Comparison of ENCODE assay signal across 9 cellular contexts in genomic region chr16:14489460-14489859, GRCh38.
DNase-seq lines count a peak whose midpoint lies in the region; TF ChIP-seq lines count a peak whose summit lies in the region.
"Had no signal": no experiment of that assay in that cellular context is flagged by ENCODE, and none has a peak within 500 bp of the region (broad histone marks: within the 10 kb centered on the region; RNA-seq: fewer than 3 reads in every experiment).

No MANE protein-coding gene starts in this region.

- H3F3A ChIP-seq in MM.1S (ENCODE audit: insufficient read depth, low read length): no peaks in the 10 kb centered on the region

- H3K4me1 Mint-ChIP-seq in CD8-positive, alpha-beta memory T cell: peaks cover 38 to 51% (median 49%) of the 10 kb centered on the region in 3 donors

- H3K9me3 ChIP-seq in MM.1S (replicated peaks; ENCODE audit: insufficient read depth, low read length) (no peaks in the 10 kb centered on the region), osteoblast (ENCODE audit: low read depth, low read length) (no peaks in the 10 kb centered on the region)
- H3K9me3 ChIP-seq in CD8-positive, alpha-beta memory T cell (ENCODE audit: low read length): no peaks in the 10 kb centered on the region

- no peaks in the 10 kb centered on the region for H3K9me2 ChIP-seq in MM.1S (replicated peaks; ENCODE audit: insufficient read depth, low read length)

- H3K4me3 ChIP-seq in MM.1S (ENCODE audit: low read length) (no peak overlapping the region), osteoblast (ENCODE audit: insufficient read depth, low read length) (no peak overlapping the region)
- no peak overlapping the region for H3K4me3 ChIP-seq in CD8-positive, alpha-beta memory T cell (ENCODE audit: low read length)

- no peak overlapping the region for H3K27ac ChIP-seq in MM.1S (ENCODE audit: low read length)
- H3K27ac ChIP-seq in osteoblast (ENCODE audit: low read depth, low read length): no peak overlapping the region
- H3K27ac ChIP-seq in CD8-positive, alpha-beta memory T cell (ENCODE audit: low read depth, low read length): no peak overlapping the region

- no peaks in the 10 kb centered on the region for H3K27me3 Mint-ChIP-seq in CD8-positive, alpha-beta memory T cell

- H4K20me1 ChIP-seq in MM.1S (ENCODE audit: insufficient read depth, low read length) (no peaks in the 10 kb centered on the region), osteoblast (ENCODE audit: insufficient read depth, low read length) (no peaks in the 10 kb centered on the region)

- H3K4me1 ChIP-seq in MM.1S (ENCODE audit: low read length): 0 out of 2 replicates have a peak, but pooled peaks cover 11% of the 10 kb centered on the region
- peaks cover 26% of the 10 kb centered on the region for H3K4me1 ChIP-seq in osteoblast (ENCODE audit: insufficient read depth, low read length)
- peaks cover 12% of the 10 kb centered on the region for H3K4me1 ChIP-seq in CD8-positive, alpha-beta memory T cell (ENCODE audit: insufficient read depth, low read length)

- H3K9me3 Mint-ChIP-seq in CD8-positive, alpha-beta memory T cell: no peaks in the 10 kb centered on the region
- H3K9me3 Mint-ChIP-seq: stimulated activated effector memory CD8-positive, alpha-beta T cell treated with anti-CD3 and anti-CD28 coated beads, Interleukin-12 subunit alpha, Interleukin-12 subunit beta, amount 100 ng/mL, for 72 hours had no signal

- H3K27me3 ChIP-seq in MM.1S (replicated peaks; ENCODE audit: insufficient read depth, low read length) (no peaks in the 10 kb centered on the region), osteoblast (ENCODE audit: insufficient read depth, low read length) (no peaks in the 10 kb centered on the region)
- no peaks in the 10 kb centered on the region for H3K27me3 ChIP-seq in CD8-positive, alpha-beta memory T cell (ENCODE audit: insufficient read depth, low read length, poor library complexity, severe bottlenecking)

- H3K4me3 Mint-ChIP-seq in CD8-positive, alpha-beta memory T cell: no peak overlapping the region
- H3K4me3 Mint-ChIP-seq: stimulated activated effector memory CD8-positive, alpha-beta T cell treated with anti-CD3 and anti-CD28 coated beads, Interleukin-12 subunit alpha, Interleukin-12 subunit beta, amount 100 ng/mL, for 72 hours had no signal

- TF ChIP-seq CTCF in GM12874 (IDR thresholded peaks at IDR 0.05; ENCODE audit: insufficient read depth, low read depth, low read length): peak; percentile 30; the same call in 1 of the 2 replicates
- TF ChIP-seq CTCF in MM.1S (IDR thresholded peaks at IDR 0.05; ENCODE audit: low read length): 0 out of 2 replicates have a peak, but pooled peaks have one; percentile 10
- peak; percentile 37 for TF ChIP-seq CTCF in osteoblast (IDR thresholded peaks at IDR 0.05; ENCODE audit: extremely low read depth, low read depth, low read length)

- peak overlapping the region in 1 of 8 donors; percentile 55 for H3K27ac Mint-ChIP-seq in CD8-positive, alpha-beta memory T cell
- H3K27ac Mint-ChIP-seq: stimulated activated effector memory CD8-positive, alpha-beta T cell treated with anti-CD3 and anti-CD28 coated beads, Interleukin-12 subunit alpha, Interleukin-12 subunit beta, amount 100 ng/mL, for 72 hours had no signal

- H3K36me3 ChIP-seq in MM.1S (replicated peaks; ENCODE audit: insufficient read depth, low read length): no peaks in the 10 kb centered on the region
- H3K36me3 ChIP-seq in osteoblast (ENCODE audit: insufficient read depth, low read length): no peaks in the 10 kb centered on the region
- no peaks in the 10 kb centered on the region for H3K36me3 ChIP-seq in CD8-positive, alpha-beta memory T cell (ENCODE audit: insufficient read depth, low read length)

- no peak overlapping the region for H3K9ac ChIP-seq in MM.1S (ENCODE audit: low read length)

- CTCF ChIA-PET in CD8-positive, alpha-beta memory T cell (lab: Charles Lee): interaction anchor here (0.6 to 0.7 kb wide), 2 partner anchors 30 to 39 kb away, joined by 3 read pairs; no protein-coding TSS in a partner anchor

- H3K4me2 ChIP-seq in MM.1S (ENCODE audit: low read depth, low read length) (no peak overlapping the region), osteoblast (ENCODE audit: insufficient read depth, low read length) (no peak overlapping the region)

- POLR2A ChIA-PET in CD8-positive, alpha-beta memory T cell (lab: Charles Lee): no interaction called here

- DNase-seq in MM.1S: no peak
- DNase-seq in cerebellar cortex (ENCODE audit: low spot score): peak; percentile 21
- no peak for DNase-seq in osteoblast (ENCODE audit: insufficient read length, low spot score, missing footprints)
- no peak for DNase-seq in NOMO-1 (lab: John Stamatoyannopoulos, UW; ENCODE audit: unreplicated experiment in 2 of 2)
- no peak for DNase-seq in CD8-positive, alpha-beta memory T cell
- DNase-seq in stimulated activated CD4-positive, alpha-beta T cell treated with anti-CD3 and anti-CD28 coated beads, Interleukin-4, amount 100 ng/mL, for 4 hours: no peak
- DNase-seq: T1000 had no signal

- no peak overlapping the region for H2AFZ ChIP-seq in MM.1S (ENCODE audit: low read length)
- no peak overlapping the region for H2AFZ ChIP-seq in osteoblast (ENCODE audit: low read length)

- H3K36me3 Mint-ChIP-seq in CD8-positive, alpha-beta memory T cell: peaks cover 3 to 15% (median 7%) of the 10 kb centered on the region in 3 donors

- H3K79me2 ChIP-seq in MM.1S (ENCODE audit: low read length): no peaks in the 10 kb centered on the region
- H3K79me2 ChIP-seq in osteoblast (ENCODE audit: insufficient read depth, low read length): no peaks in the 10 kb centered on the region
